ENCODE assay signal across 11 cellular contexts in the genomic region with DNA sequence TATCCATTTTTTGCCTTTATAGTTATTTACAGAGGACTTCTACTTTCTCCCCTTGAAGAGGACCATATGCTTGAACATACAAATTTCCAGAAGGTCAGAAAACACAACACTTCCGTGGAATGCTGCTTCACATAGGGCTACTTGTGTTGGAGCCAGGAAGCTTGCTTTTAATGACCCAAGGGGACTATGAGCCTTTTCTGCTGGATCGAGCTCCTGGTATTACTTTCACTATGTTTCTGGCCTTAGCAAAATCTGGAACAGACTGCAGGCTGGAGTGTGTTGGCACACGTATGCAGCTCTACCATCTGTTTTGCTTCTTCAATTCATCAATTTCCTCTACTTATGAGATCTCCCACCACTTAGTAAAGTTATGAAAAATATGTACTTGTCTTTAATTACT.
DNase-seq lines count a peak whose midpoint lies in the region; ATAC-seq and TF ChIP-seq lines count a peak whose summit lies in the region.
"Had no signal": no experiment of that assay in that cellular context is flagged by ENCODE, and none has a peak within 500 bp of the region (broad histone marks: within the 10 kb centered on the region; RNA-seq: fewer than 3 reads in every experiment).

No MANE protein-coding gene starts in this region.

- H3K9me3 ChIP-seq in upper lobe of right lung: no peaks in the 10 kb centered on the region
- H3K9me3 ChIP-seq: esophagus squamous epithelium, prostate gland had no signal

- peaks cover 5% of the 10 kb centered on the region for H3K4me1 Mint-ChIP-seq in activated CD8-positive, alpha-beta T cell treated with anti-CD3 and anti-CD28 coated beads for 36 hours (ENCODE audit: low read depth)

- H3K27ac Mint-ChIP-seq in activated CD8-positive, alpha-beta T cell treated with anti-CD3 and anti-CD28 coated beads for 36 hours: no peak overlapping the region

- H3K9me3 Mint-ChIP-seq in activated CD8-positive, alpha-beta T cell treated with anti-CD3 and anti-CD28 coated beads for 36 hours: peaks cover 2% of the 10 kb centered on the region

- ATAC-seq in left lobe of liver: peak; percentile 90
- ATAC-seq in upper lobe of right lung: peak; percentile 52
- ATAC-seq in HG02870 (IDR thresholded peaks at IDR 0.05; ENCODE audit: unreplicated experiment): no peak
- ATAC-seq in activated CD8-positive, alpha-beta T cell treated with anti-CD3 and anti-CD28 coated beads for 36 hours: no peak
- ATAC-seq: GM12878 had no signal

- TF ChIP-seq CTCF in cardiac fibroblast (IDR thresholded peaks at IDR 0.05; ENCODE audit: low read depth, low read length): no peak
- TF ChIP-seq CTCF in upper lobe of right lung (IDR thresholded peaks at IDR 0.05): no peak
- no peak for TF ChIP-seq CTCF in activated CD8-positive, alpha-beta T cell treated with anti-CD3 and anti-CD28 coated beads for 36 hours (IDR thresholded peaks at IDR 0.05)

- H3K27me3 Mint-ChIP-seq in activated CD8-positive, alpha-beta T cell treated with anti-CD3 and anti-CD28 coated beads for 36 hours: no peaks in the 10 kb centered on the region

- intact Hi-C loops in upper lobe of right lung (cut with DNase I): no loop called here
- intact Hi-C loops in activated CD8-positive, alpha-beta T cell treated with anti-CD3 and anti-CD28 coated beads for 36 hours (cut with micrococcal nuclease): no loop called here

- H3K27ac ChIP-seq in upper lobe of right lung: no peak overlapping the region
- H3K27ac ChIP-seq: esophagus squamous epithelium, prostate gland had no signal

- no peak overlapping the region for H3K4me3 ChIP-seq in cardiac fibroblast (replicated peaks in 1 of 2; ENCODE audit: low read depth in 2 of 2, low read length in 2 of 2)
- no peak overlapping the region for H3K4me3 ChIP-seq in upper lobe of right lung
- H3K4me3 ChIP-seq: GM12878, prostate gland had no signal

- H3K27me3 ChIP-seq in upper lobe of right lung: no peaks in the 10 kb centered on the region
- H3K27me3 ChIP-seq: esophagus squamous epithelium had no signal

- no peak overlapping the region for H3K4me3 Mint-ChIP-seq in activated CD8-positive, alpha-beta T cell treated with anti-CD3 and anti-CD28 coated beads for 36 hours
- H3K4me3 Mint-ChIP-seq: H9 had no signal

- H3K36me3 ChIP-seq in upper lobe of right lung: no peaks in the 10 kb centered on the region
- H3K36me3 ChIP-seq: esophagus squamous epithelium, prostate gland had no signal

- POLR2A ChIA-PET in activated CD8-positive, alpha-beta T cell treated with anti-CD3 and anti-CD28 coated beads for 36 hours (lab: Charles Lee): interaction anchor here (0.6 kb wide), 1 partner anchor 981 kb away, joined by 3 read pairs; no protein-coding TSS in a partner anchor

- H3K36me3 Mint-ChIP-seq in activated CD8-positive, alpha-beta T cell treated with anti-CD3 and anti-CD28 coated beads for 36 hours (ENCODE audit: low read depth): no peaks in the 10 kb centered on the region

- CTCF ChIA-PET in activated CD8-positive, alpha-beta T cell treated with anti-CD3 and anti-CD28 coated beads for 36 hours (lab: Charles Lee): interaction anchor here (1.2 kb wide), 1 partner anchor 16 kb away, joined by 3 read pairs; no protein-coding TSS in a partner anchor

- peaks cover 5% of the 10 kb centered on the region for H3K4me1 ChIP-seq in upper lobe of right lung
- H3K4me1 ChIP-seq: prostate gland had no signal

- DNase-seq in NCI-H1092 treated with DMSO at 0.1 percent for 48 hours (lab: John Stamatoyannopoulos, UW) (peak; percentile 69), cardiac fibroblast (ENCODE audit: low read depth in 2 of 2) (peak; percentile 52 to 81), left lobe of liver (ENCODE audit: low spot score) (no peak), upper lobe of right lung (no peak), GF-D8 (lab: John Stamatoyannopoulos, UW) (no peak)
- no peak for DNase-seq in activated CD8-positive, alpha-beta T cell treated with anti-CD3 and anti-CD28 coated beads for 36 hours
- DNase-seq: esophagus squamous epithelium, H9 had no signal

Comparison
In these comparisons a context has a peak if more than half of its experiments do, and no peak if none do; other contexts are left out.
1. DNase-seq: peak in NCI-H1092 treated with DMSO at 0.1 percent for 48 hours (single experiment) and cardiac fibroblast (2 of 2); none in left lobe of liver (single experiment), upper lobe of right lung (single experiment), GF-D8 (single experiment) and activated CD8-positive, alpha-beta T cell treated with anti-CD3 and anti-CD28 coated beads for 36 hours (single experiment).
2. ATAC-seq: peak in left lobe of liver (single experiment) and upper lobe of right lung (single experiment); none in HG02870 (single experiment) and activated CD8-positive, alpha-beta T cell treated with anti-CD3 and anti-CD28 coated beads for 36 hours (single experiment).